9 cellular contexts compared by ENCODE assay signal in genomic region chr11:118263694-118264567, GRCh38. TPM values are rescaled to one million over a fixed set of nuclear protein-coding genes. Genes with fewer than 3 reads are reported as not detected.
DNase-seq lines count a peak whose midpoint lies in the region; ATAC-seq and TF ChIP-seq lines count a peak whose summit lies in the region.
"Had no signal": no experiment of that assay in that cellular context is flagged by ENCODE, and none has a peak within 500 bp of the region (broad histone marks: within the 10 kb centered on the region; RNA-seq: fewer than 3 reads in every experiment).

Gene MPZL2, minus strand, starts transcription at chr11:118264297. Its CDS starts 144 bp downstream, at chr11:118264153.

- H3K36me3 ChIP-seq in H7 (replicated peaks; ENCODE audit: control insufficient read depth, insufficient read depth, low read length) (no peaks in the 10 kb centered on the region), OCI-LY7 (ENCODE audit: insufficient read depth, low read length) (no peaks in the 10 kb centered on the region), urinary bladder (ENCODE audit: insufficient read depth) (no peaks in the 10 kb centered on the region)

- no peaks in the 10 kb centered on the region for H3K9me2 ChIP-seq in OCI-LY7 (ENCODE audit: insufficient read depth, low read length)

- no peak within 1 kb of the TSS for H3K27ac ChIP-seq in OCI-LY7 (ENCODE audit: low read depth, low read length, poor library complexity, severe bottlenecking)
- H3K27ac ChIP-seq in urinary bladder (ENCODE audit: low read depth): peak within 1 kb of the TSS; percentile 86
- H3K27ac ChIP-seq: KMS-11 had no signal

- intact Hi-C loops in OCI-LY7 (cut with micrococcal nuclease; ENCODE audit: unreplicated experiment): no loop called here

- WGBS in urinary bladder: 8% methylated on average over 19 of the region's 19 CpGs

- POLR2A ChIA-PET in OCI-LY7 (lab: Charles Lee): interaction anchor here (1.0 to 1.3 kb wide), 2 partner anchors 37 to 93 kb away, joined by 3 to 4 read pairs; no protein-coding TSS in a partner anchor

- peaks cover 4% of the 10 kb centered on the region; the same call in 1 of the 2 replicates for H3K9me3 ChIP-seq in OCI-LY7 (ENCODE audit: low read length)
- no peaks in the 10 kb centered on the region for H3K9me3 ChIP-seq in mononuclear cell (ENCODE audit: low read depth, low read length)

- H3K4me3 ChIP-seq in H7 (ENCODE audit: insufficient read depth, low read depth, low read length) (peak within 1 kb of the TSS; percentile 26; the same call in 1 of the 2 replicates), OCI-LY7 (ENCODE audit: low read depth, low read length, poor library complexity, severe bottlenecking) (no peak within 1 kb of the TSS), mononuclear cell (ENCODE audit: low read length) (peak within 1 kb of the TSS; percentile 35), urinary bladder (ENCODE audit: low read depth, low read length) (peak within 1 kb of the TSS; percentile 28)

- DNase-seq in H7 (peak; percentile 38), OCI-LY7 (ENCODE audit: low spot score) (no peak), ecto neural progenitor cell (ENCODE audit: low spot score) (peak; percentile 55), NCI-H1694 treated with DMSO at 0.1 percent for 48 hours (lab: John Stamatoyannopoulos, UW) (no peak), AG20443 (ENCODE audit: low spot score) (no peak)

- H3K79me2 ChIP-seq in OCI-LY7 (ENCODE audit: insufficient read depth, low read depth, low read length): no peaks in the 10 kb centered on the region

- no peak within 1 kb of the TSS for H2AFZ ChIP-seq in OCI-LY7 (ENCODE audit: low read length)

- H3K27me3 ChIP-seq in H7 (ENCODE audit: control insufficient read depth, insufficient read depth, low read length) (peaks cover 29% of the 10 kb centered on the region), mononuclear cell (ENCODE audit: insufficient read depth, low read length) (peaks cover 7% of the 10 kb centered on the region)

- no peak for ATAC-seq in HG03039 (IDR thresholded peaks at IDR 0.05; ENCODE audit: unreplicated experiment)

- TF ChIP-seq CTCF in OCI-LY7 (conservative IDR thresholded peaks at IDR 0.05; ENCODE audit: low read length): 0 out of 2 replicates have a peak, but pooled peaks have one; percentile 12

- H3K4me1 ChIP-seq in OCI-LY7 (ENCODE audit: insufficient read depth, low read length, poor library complexity, severe bottlenecking) (peaks cover 8% of the 10 kb centered on the region), mononuclear cell (ENCODE audit: insufficient read depth, low read length) (peaks cover 30% of the 10 kb centered on the region), urinary bladder (ENCODE audit: insufficient read depth) (no peaks in the 10 kb centered on the region)

- no peak within 1 kb of the TSS for H3K4me2 ChIP-seq in OCI-LY7 (ENCODE audit: low read length)
- H3K4me2 ChIP-seq: KMS-11 had no signal

- H4K20me1 ChIP-seq in OCI-LY7 (ENCODE audit: insufficient read depth, low read length): no peaks in the 10 kb centered on the region

- CTCF ChIA-PET in OCI-LY7 (lab: Charles Lee; ENCODE audit: unreplicated experiment): no interaction called here

- no TSS peak for BruUV-seq in OCI-LY7 (replicated peaks; lab: Mats Ljungman, UMichigan)

RNA-seq across cellular contexts. Expression of gene MPZL2, which starts in this region (rescaled TPM):
- total RNA-seq in H7 (2014; rRNA removed; shearing (Covaris generic)): 0.38 and 0.48 TPM in 2 replicates
- not detected in 2 replicates for total RNA-seq in OCI-LY7 (2014; rRNA removed; shearing (Covaris generic))
- total RNA-seq in OCI-LY7 (2022): not detected in 2 replicates
- total RNA-seq in mononuclear cell: 1.5 TPM
- total RNA-seq in urinary bladder: 62.8 TPM
- 44.2 TPM for polyA plus RNA-seq in urinary bladder

Comparison
In these comparisons a context has a peak if more than half of its experiments do, and no peak if none do; other contexts are left out.
1. RNA of gene MPZL2 (total RNA-seq): 62.8 TPM in urinary bladder (single experiment); 1.5 TPM in mononuclear cell (single experiment), 0.38 to 0.48 TPM in H7 and not detected in OCI-LY7; every median in the first group is over 10 times any median in the second.
2. Peak in DNase-seq and H3K4me3 ChIP-seq in H7; RNA of the gene not detected or under 1 TPM.